In the genomic region with DNA sequence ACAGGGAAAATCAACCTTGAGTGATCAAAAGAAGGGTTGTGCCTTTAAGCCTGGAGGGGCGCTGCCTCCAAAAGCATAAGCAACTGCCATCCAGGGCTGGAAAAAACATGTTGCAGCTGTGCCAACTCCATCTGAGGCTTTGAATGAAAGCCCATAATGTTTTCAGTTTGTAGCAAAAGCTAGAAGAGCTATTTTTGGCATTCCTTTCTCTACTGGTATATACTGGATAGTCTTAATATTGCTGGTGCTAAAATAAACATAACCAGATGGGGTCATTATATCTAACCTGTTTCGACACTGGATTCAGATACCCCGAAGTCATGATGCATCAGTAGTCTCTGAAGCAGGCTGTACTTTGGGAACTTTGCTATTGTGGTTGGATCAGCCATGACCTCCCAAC, we compare ENCODE assay signal across 12 cellular contexts. TPM values are rescaled to one million over a fixed set of nuclear protein-coding genes. Genes with fewer than 3 reads are reported as not detected.
A peak's percentile ranks its signal among the peaks of the same experiment; 100 is the strongest.
DNase-seq lines count a peak whose midpoint lies in the region; ATAC-seq and TF ChIP-seq lines count a peak whose summit lies in the region.
"Had no signal": no experiment of that assay in that cellular context is flagged by ENCODE, and none has a peak within 500 bp of the region (broad histone marks: within the 10 kb centered on the region; RNA-seq: fewer than 3 reads in every experiment).

No MANE protein-coding gene starts in this region.

- no peaks in the 10 kb centered on the region for H3K9me3 ChIP-seq in BLaER1

- no peaks in the 10 kb centered on the region for H3K27me3 ChIP-seq in BLaER1

- no peaks in the 10 kb centered on the region for H3K27me3 Mint-ChIP-seq in stimulated activated memory B cell treated with anti-CD40 and anti-IgM and Interleukin-4, amounts not matched to agents 10 μg/mL and 1 μg/mL and 100 μg/mL, for 72 hours
- H3K27me3 Mint-ChIP-seq: activated CD8-positive, alpha-beta memory T cell treated with anti-CD3 and anti-CD28 coated beads, Interleukin-2, amount 10 ng/mL, durations not matched to agents 7 days and 5 days had no signal

- H3K27ac Mint-ChIP-seq in stimulated activated memory B cell treated with anti-CD40 and anti-IgM and Interleukin-4, amounts not matched to agents 10 μg/mL and 1 μg/mL and 100 μg/mL, for 72 hours = no peak overlapping the region
- H3K27ac Mint-ChIP-seq: activated CD8-positive, alpha-beta memory T cell treated with anti-CD3 and anti-CD28 coated beads, Interleukin-2, amount 10 ng/mL, durations not matched to agents 7 days and 5 days had no signal

- H4K20me1 ChIP-seq in BLaER1 = no peaks in the 10 kb centered on the region

- H3K36me3 Mint-ChIP-seq in stimulated activated memory B cell treated with anti-CD40 and anti-IgM and Interleukin-4, amounts not matched to agents 10 μg/mL and 1 μg/mL and 100 μg/mL, for 72 hours = peaks cover 9% of the 10 kb centered on the region

- no peaks in the 10 kb centered on the region for H3K9me3 Mint-ChIP-seq in stimulated activated memory B cell treated with anti-CD40 and anti-IgM and Interleukin-4, amounts not matched to agents 10 μg/mL and 1 μg/mL and 100 μg/mL, for 72 hours

- H3K4me2 ChIP-seq in BLaER1 = peak overlapping the region; percentile 67

- H3K4me3 ChIP-seq in BLaER1 = no peak overlapping the region
- H3K4me3 ChIP-seq in fibroblast of mammary gland (ENCODE audit: control insufficient read depth, low read depth, low read length) = no peak overlapping the region

- peak overlapping the region; percentile 74 for H3K27ac ChIP-seq in BLaER1

- H3K9ac ChIP-seq in BLaER1 = no peak overlapping the region

- DNase-seq in NCI-H446 treated with DMSO at 0.1 percent for 48 hours (lab: John Stamatoyannopoulos, UW) (peak; percentile 93), fibroblast of mammary gland (ENCODE audit: low read depth) (peak; percentile 91), renal cortical epithelial cell (ENCODE audit: low read depth) (peak; percentile 65), NOMO-1 treated with dmso at 0.1 percent for 144 hours (lab: John Stamatoyannopoulos, UW; ENCODE audit: unreplicated experiment) (no peak), HuH-7.5 (ENCODE audit: low spot score) (no peak)
- DNase-seq in stimulated activated naive CD8-positive, alpha-beta T cell treated with anti-CD3 and anti-CD28 coated beads, Interleukin-15, Interleukin-2, amounts not matched to agents 100 U/mL and 50 U/mL, for 24 hours = no peak
- DNase-seq: activated CD8-positive, alpha-beta memory T cell treated with anti-CD3 and anti-CD28 coated beads, Interleukin-2, amount 10 ng/mL, durations not matched to agents 7 days and 5 days; DMS79 treated with DMSO at 0.1 percent for 48 hours; NCI-H1105 treated with DMSO at 0.1 percent for 48 hours; stimulated activated CD4-positive, alpha-beta T cell treated with anti-CD3 and anti-CD28 coated beads, Interleukin-2, amount 100 ng/mL, for 48 hours had no signal

- ATAC-seq in stimulated activated memory B cell treated with anti-CD40 and anti-IgM and Interleukin-4, amounts not matched to agents 10 μg/mL and 1 μg/mL and 100 μg/mL, for 72 hours = no peak
- ATAC-seq in stimulated activated naive CD8-positive, alpha-beta T cell treated with anti-CD3 and anti-CD28 coated beads, Interleukin-15, Interleukin-2, amounts not matched to agents 100 U/mL and 50 U/mL, for 24 hours = no peak
- ATAC-seq: activated CD8-positive, alpha-beta memory T cell treated with anti-CD3 and anti-CD28 coated beads, Interleukin-2, amount 10 ng/mL, durations not matched to agents 7 days and 5 days had no signal

- H3K36me3 ChIP-seq in BLaER1 = no peaks in the 10 kb centered on the region

- TF ChIP-seq CTCF in fibroblast of mammary gland (conservative IDR thresholded peaks at IDR 0.05; ENCODE audit: control insufficient read depth, insufficient read depth, low read depth, low read length) = peak; percentile 21

- H3K4me1 Mint-ChIP-seq in stimulated activated memory B cell treated with anti-CD40 and anti-IgM and Interleukin-4, amounts not matched to agents 10 μg/mL and 1 μg/mL and 100 μg/mL, for 72 hours = peaks cover 30% of the 10 kb centered on the region

- H3K4me1 ChIP-seq in BLaER1 = peaks cover 51% of the 10 kb centered on the region

- no peak overlapping the region for H3K4me3 Mint-ChIP-seq in stimulated activated memory B cell treated with anti-CD40 and anti-IgM and Interleukin-4, amounts not matched to agents 10 μg/mL and 1 μg/mL and 100 μg/mL, for 72 hours
- H3K4me3 Mint-ChIP-seq: activated CD8-positive, alpha-beta memory T cell treated with anti-CD3 and anti-CD28 coated beads, Interleukin-2, amount 10 ng/mL, durations not matched to agents 7 days and 5 days had no signal

RNA-seq across cellular contexts. Expression of gene ANXA4, which starts 25.1 kb away (rescaled TPM):
- total RNA-seq in renal cortical epithelial cell = 78.7 and 424 TPM in 2 replicates

Comparison
In these comparisons a context has a peak if more than half of its experiments do, and no peak if none do; other contexts are left out.
1. DNase-seq: peak in NCI-H446 treated with DMSO at 0.1 percent for 48 hours (single experiment), fibroblast of mammary gland (single experiment) and renal cortical epithelial cell (single experiment); none in NOMO-1 treated with dmso at 0.1 percent for 144 hours (single experiment), HuH-7.5 (single experiment) and stimulated activated naive CD8-positive, alpha-beta T cell treated with anti-CD3 and anti-CD28 coated beads, Interleukin-15, Interleukin-2, amounts not matched to agents 100 U/mL and 50 U/mL, for 24 hours (single experiment).